In genomic region chr20:56414842-56415765, GRCh38 we compare ENCODE assay signal across 1 cellular context.
TF ChIP-seq lines count a peak whose summit lies in the region.

No MANE protein-coding gene starts in this region.

TF ChIP-seq in IMR-90, 13 proteins besides CTCF, POLR2A, EP300 and RAD21:
- TF ChIP-seq NFE2L2 (IDR thresholded peaks at IDR 0.05; ENCODE audit: low read depth, low read length) (peak; percentile 63; the same call in 1 of the 2 replicates), MXI1 (IDR thresholded peaks at IDR 0.05; ENCODE audit: borderline replicate concordance, low read depth, low read length) (no peak), USF2 (IDR thresholded peaks at IDR 0.05; ENCODE audit: low read depth, low read length) (no peak), BHLHE40 (IDR thresholded peaks at IDR 0.05; ENCODE audit: low read depth, low read length) (0 out of 2 replicates have a peak, but pooled peaks have one; percentile 52), CHD1 (IDR thresholded peaks at IDR 0.05; ENCODE audit: low read depth, low read length) (0 out of 2 replicates have a peak, but pooled peaks have one; percentile 29), MAZ (IDR thresholded peaks at IDR 0.05; ENCODE audit: borderline replicate concordance, low read depth, low read length) (no peak), MAFK (IDR thresholded peaks at IDR 0.05; ENCODE audit: low read depth, low read length) (peak; percentile 53), RCOR1 (IDR thresholded peaks at IDR 0.05; ENCODE audit: insufficient replicate concordance, low read length) (peak; percentile 59), RFX5 (IDR thresholded peaks at IDR 0.05; ENCODE audit: low read depth, low read length) (no peak), ELK1 (IDR thresholded peaks at IDR 0.05; ENCODE audit: borderline replicate concordance, low read depth, low read length) (no peak), SMC3 (IDR thresholded peaks at IDR 0.05; ENCODE audit: low read depth, low read length) (no peak; the same call in 1 of the 2 replicates), FOS (IDR thresholded peaks at IDR 0.05; ENCODE audit: low read depth, low read length) (peak; percentile 66), CEBPB (IDR thresholded peaks at IDR 0.05; ENCODE audit: low read depth, low read length) (peak; percentile 18; the same call in 1 of the 2 replicates)
TF ChIP-seq in IMR-90: peak in this region for 7.
